Comparison of ENCODE assay signal across 21 cellular contexts in the genomic region with DNA sequence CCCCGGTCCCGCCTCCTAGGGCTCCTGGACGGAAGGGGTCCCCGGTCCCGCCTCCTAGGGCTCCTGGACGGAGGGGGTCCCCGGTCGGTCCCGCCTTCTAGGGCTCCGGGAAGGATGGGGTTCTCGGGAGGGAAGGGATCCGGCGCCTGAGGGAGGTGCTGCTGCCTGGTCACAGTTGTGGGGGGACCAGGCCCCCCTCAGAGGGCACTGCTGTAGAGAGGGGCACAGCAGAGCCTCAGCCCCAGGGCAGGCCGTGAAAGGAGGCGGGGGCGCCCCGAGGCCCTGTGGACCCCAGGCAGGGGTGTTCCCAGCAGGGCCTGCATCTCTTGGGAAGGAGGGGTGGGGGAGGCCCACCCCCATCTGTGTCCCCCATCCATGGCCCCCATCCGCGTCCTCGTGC. TPM values are rescaled to one million over a fixed set of nuclear protein-coding genes. Genes with fewer than 3 reads are reported as not detected.
"Had no signal": no experiment of that assay in that cellular context is flagged by ENCODE, and none has a peak within 500 bp of the region (broad histone marks: within the 10 kb centered on the region; RNA-seq: fewer than 3 reads in every experiment).

No MANE protein-coding gene starts in this region.

- ATAC-seq: esophagus mucosa; heart right ventricle; left lobe of liver; natural killer cell treated with Interleukin-12 subunit alpha and Interleukin-12 subunit beta and Interleukin-15 and Interleukin-18, amount 100 ng/mL, for 72 hours; sciatic nerve had no signal

- H2AFZ ChIP-seq: parathyroid adenoma had no signal

- H3K36me3 ChIP-seq: heart right ventricle, prostate gland, tibial artery, upper lobe of left lung, uterus had no signal

- H3K27me3 ChIP-seq: uterus had no signal

- H3K27ac ChIP-seq: dorsolateral prefrontal cortex, heart right ventricle, parathyroid adenoma, prostate gland, tibial artery, upper lobe of left lung, uterus had no signal

- H3K9me3 ChIP-seq: heart right ventricle, prostate gland, tibial artery, upper lobe of left lung, uterus had no signal

- H3K4me3 ChIP-seq: heart right ventricle, prostate gland, tibial artery, upper lobe of left lung, uterus had no signal

- H3K36me3 Mint-ChIP-seq: natural killer cell treated with Interleukin-12 subunit alpha and Interleukin-12 subunit beta and Interleukin-15 and Interleukin-18, amount 100 ng/mL, for 72 hours had no signal

- H3K27ac Mint-ChIP-seq: natural killer cell treated with Interleukin-12 subunit alpha and Interleukin-12 subunit beta and Interleukin-15 and Interleukin-18, amount 100 ng/mL, for 72 hours had no signal

- H3K4me3 Mint-ChIP-seq: natural killer cell treated with Interleukin-12 subunit alpha and Interleukin-12 subunit beta and Interleukin-15 and Interleukin-18, amount 100 ng/mL, for 72 hours had no signal

- DNase-seq: cortex of kidney; dorsolateral prefrontal cortex; effector memory CD4-positive, alpha-beta T cell; heart right ventricle; mammary epithelial cell; stimulated activated CD4-positive, alpha-beta T cell treated with anti-CD3 and anti-CD28 coated beads, Interleukin-2, amount 100 ng/mL, for 24 hours; stimulated activated naive CD4-positive, alpha-beta T cell treated with Interleukin-2 at 50 U/mL for 16 hours; tibial artery; uterus had no signal

- H3K9ac ChIP-seq: parathyroid adenoma had no signal

- H3K9me3 Mint-ChIP-seq: mesothelial cell of epicardium; natural killer cell treated with Interleukin-12 subunit alpha and Interleukin-12 subunit beta and Interleukin-15 and Interleukin-18, amount 100 ng/mL, for 72 hours had no signal

RNA-seq across cellular contexts. Expression of a gene that starts 12.6 kb away (rescaled TPM):
- total RNA-seq: mammary epithelial cell; natural killer cell treated with Interleukin-12 subunit alpha and Interleukin-12 subunit beta and Interleukin-15 and Interleukin-18, amount 100 ng/mL, for 72 hours had no signal
- polyA plus RNA-seq: mammary epithelial cell had no signal

RNA-seq across cellular contexts. Expression of a gene that starts 29.9 kb away (rescaled TPM):
- total RNA-seq: frontal cortex, skeletal muscle tissue, temporal lobe had no signal

RNA-seq across cellular contexts. Expression of a gene that starts 45.5 kb away (rescaled TPM):
- total RNA-seq: esophagus mucosa; frontal cortex; glomerular endothelial cell; mammary epithelial cell; natural killer cell treated with Interleukin-12 subunit alpha and Interleukin-12 subunit beta and Interleukin-15 and Interleukin-18, amount 100 ng/mL, for 72 hours; sciatic nerve had no signal
- polyA plus RNA-seq: mammary epithelial cell had no signal
